Comparison of ENCODE assay signal across 19 cellular contexts in genomic region chr16:58428621-58429557, GRCh38. TPM values are rescaled to one million over a fixed set of nuclear protein-coding genes. Genes with fewer than 3 reads are reported as not detected.
DNase-seq lines count a peak whose midpoint lies in the region.
"Had no signal": no experiment of that assay in that cellular context is flagged by ENCODE, and none has a peak within 500 bp of the region (broad histone marks: within the 10 kb centered on the region; RNA-seq: fewer than 3 reads in every experiment).

No MANE protein-coding gene starts in this region.

- in situ Hi-C loops in G401 (cut with HindIII; ENCODE audit: low sequenced_read_pairs), result no loop called here

- peak; percentile 63 for DNase-seq in G401 (ENCODE audit: low spot score)
- peak; percentile 85 for DNase-seq in LHCN-M2 (ENCODE audit: low read depth)
- DNase-seq in myocyte (ENCODE audit: low read depth), result peak; percentile 92
- DNase-seq in NCI-H345 (lab: John Stamatoyannopoulos, UW), result no peak
- DNase-seq in DMS79 (lab: John Stamatoyannopoulos, UW), result no peak
- no peak for DNase-seq in kidney glomerular epithelial cell (lab: John Stamatoyannopoulos, UW)
- no peak for DNase-seq in activated naive CD4-positive, alpha-beta T cell treated with Interleukin-2 at 50 U/mL for 16 hours
- DNase-seq: Caco-2; CD4-positive, alpha-beta memory T cell; DMS 273 treated with DMSO at 0.1 percent for 48 hours; GDM1; H9; KBM-7; MV-4-11; NCI-H1105 treated with DMSO at 0.1 percent for 48 hours; NCI-H2029 treated with DMSO at 0.1 percent for 48 hours; NCI-H2171; NCI-H524 treated with DMSO at 0.1 percent for 48 hours; OCI-M1 had no signal

RNA-seq across cellular contexts. Expression of gene GINS3, which starts 36.6 kb away (rescaled TPM):
- total RNA-seq in G401 (2014; rRNA removed; shearing (Covaris generic)), result 9.9 and 10.8 TPM in 2 replicates
- total RNA-seq in LHCN-M2 (2014; rRNA removed), result 15.5 and 15.8 TPM in 2 replicates
- polyA plus RNA-seq in LHCN-M2 (2012), result 6.1 TPM
- 3.6 and 5.9 TPM in 2 replicates for total RNA-seq in myocyte
- polyA plus RNA-seq in myocyte (2012), result 2.3 TPM

Comparison
In these comparisons a context has a peak if more than half of its experiments do, and no peak if none do; other contexts are left out.
1. DNase-seq: peak in G401 (single experiment), LHCN-M2 (single experiment) and myocyte (single experiment); none in NCI-H345 (single experiment), DMS79 (single experiment), kidney glomerular epithelial cell (single experiment) and activated naive CD4-positive, alpha-beta T cell treated with Interleukin-2 at 50 U/mL for 16 hours (single experiment).